8 cellular contexts compared by ENCODE assay signal in the genomic region with DNA sequence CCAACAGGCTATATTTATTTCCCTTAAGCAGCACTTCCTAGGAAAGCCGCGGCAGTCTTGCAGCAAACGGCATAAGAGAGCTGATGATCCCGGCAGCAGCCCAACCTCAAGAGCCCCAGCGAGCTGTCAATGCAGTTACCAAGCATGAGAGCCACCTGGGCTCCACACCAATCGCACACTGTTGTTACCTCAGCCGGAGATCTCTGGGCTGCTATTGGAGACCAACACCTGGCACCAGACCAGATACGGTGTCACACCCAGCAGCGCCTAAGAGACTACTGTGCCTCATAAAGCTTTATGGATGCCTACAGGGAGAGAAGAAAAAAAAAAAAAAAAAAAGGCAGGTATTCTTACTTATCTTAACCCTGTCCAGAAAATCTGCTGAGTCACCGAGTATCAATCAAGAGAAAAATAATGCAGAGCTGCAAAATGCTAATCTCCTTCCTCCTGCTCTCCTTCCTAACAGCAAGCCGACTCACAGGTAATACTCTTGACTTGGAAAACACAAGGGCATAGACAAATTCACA. TPM values are rescaled to one million over a fixed set of nuclear protein-coding genes. Genes with fewer than 3 reads are reported as not detected.
A peak's percentile ranks its signal among the peaks of the same experiment; 100 is the strongest.
DNase-seq lines count a peak whose midpoint lies in the region; ATAC-seq and TF ChIP-seq lines count a peak whose summit lies in the region.

No MANE protein-coding gene starts in this region.

- H3K79me2 ChIP-seq in SU-DHL-6 (ENCODE audit: insufficient read depth, low read length) = no peaks in the 10 kb centered on the region
- H3K79me2 ChIP-seq in osteoblast (ENCODE audit: insufficient read depth, low read length) = peaks cover 12% of the 10 kb centered on the region

- H3K9me2 ChIP-seq in SU-DHL-6 (replicated peaks; ENCODE audit: insufficient read depth, low read length) = no peaks in the 10 kb centered on the region

- H3K4me3 ChIP-seq in GM12865 (ENCODE audit: low read depth, low read length) = no peak overlapping the region
- H3K4me3 ChIP-seq in SU-DHL-6 (ENCODE audit: insufficient read depth, low read length, poor library complexity, severe bottlenecking) = peak overlapping the region; percentile 26
- no peak overlapping the region for H3K4me3 ChIP-seq in osteoblast (ENCODE audit: insufficient read depth, low read length)
- no peak overlapping the region for H3K4me3 ChIP-seq in foreskin fibroblast (ENCODE audit: low read depth in 1 of 2, low read length in 2 of 2)

- peaks cover 24% of the 10 kb centered on the region for H3K4me1 ChIP-seq in osteoblast (ENCODE audit: insufficient read depth, low read length)

- DNase-seq in GM12865 (ENCODE audit: low read depth) (peak; percentile 2), H4 (ENCODE audit: low spot score) (peak; percentile 80), NCI-H1092 treated with DMSO at 0.1 percent for 48 hours (lab: John Stamatoyannopoulos, UW) (peak; percentile 92), fibroblast of peridontal ligament (ENCODE audit: extremely low read depth) (peak; percentile 18), osteoblast (ENCODE audit: insufficient read length, low spot score, missing footprints) (peak; percentile 25), foreskin fibroblast (no peak)

- TF ChIP-seq CTCF in GM12865 (IDR thresholded peaks at IDR 0.05; ENCODE audit: insufficient read depth, low read depth, low read length, missing control alignments) (no peak), SU-DHL-6 (IDR thresholded peaks at IDR 0.05; ENCODE audit: insufficient read depth, low read length, poor library complexity, severe bottlenecking) (no peak), osteoblast (IDR thresholded peaks at IDR 0.05; ENCODE audit: extremely low read depth, low read depth, low read length) (no peak), foreskin fibroblast (IDR thresholded peaks at IDR 0.05; ENCODE audit: low read depth, low read length) (no peak)

- ATAC-seq in GM19328 (IDR thresholded peaks at IDR 0.05; ENCODE audit: unreplicated experiment) = no peak

- H3K9ac ChIP-seq in SU-DHL-6 (ENCODE audit: low read length) = peak overlapping the region; percentile 44

- H3K36me3 ChIP-seq in SU-DHL-6 (ENCODE audit: low read length) (no peaks in the 10 kb centered on the region), osteoblast (ENCODE audit: insufficient read depth, low read length) (no peaks in the 10 kb centered on the region)

- H3K9me3 ChIP-seq in SU-DHL-6 (ENCODE audit: insufficient read depth, low read length) (no peaks in the 10 kb centered on the region), osteoblast (ENCODE audit: low read depth, low read length) (no peaks in the 10 kb centered on the region)

- H3K27ac ChIP-seq in SU-DHL-6 (ENCODE audit: low read depth, low read length) = peak overlapping the region; percentile 85
- H3K27ac ChIP-seq in osteoblast (ENCODE audit: low read depth, low read length) = no peak overlapping the region

- H3K27me3 ChIP-seq in SU-DHL-6 (ENCODE audit: low read length) (no peaks in the 10 kb centered on the region), osteoblast (ENCODE audit: insufficient read depth, low read length) (no peaks in the 10 kb centered on the region)

- peaks cover 33% of the 10 kb centered on the region for H3F3A ChIP-seq in SU-DHL-6 (ENCODE audit: insufficient read depth)

- H2AFZ ChIP-seq in SU-DHL-6 (ENCODE audit: low read depth, low read length, severe bottlenecking) = peak overlapping the region; percentile 62
- peak overlapping the region; percentile 23 for H2AFZ ChIP-seq in osteoblast (ENCODE audit: low read length)

- H4K20me1 ChIP-seq in SU-DHL-6 (ENCODE audit: low read depth, low read length) (no peaks in the 10 kb centered on the region), osteoblast (ENCODE audit: insufficient read depth, low read length) (peaks cover 4% of the 10 kb centered on the region)

- H3K4me2 ChIP-seq in SU-DHL-6 (ENCODE audit: low read depth, low read length, poor library complexity, severe bottlenecking) (peak overlapping the region; percentile 91), osteoblast (ENCODE audit: insufficient read depth, low read length) (no peak overlapping the region)

RNA-seq across cellular contexts. Expression of a gene that starts 11.6 kb away (rescaled TPM):
- 8.3 and 10.6 TPM in 2 replicates for total RNA-seq in H4 (2014; rRNA removed; shearing (Covaris generic))
- 18.0 and 19.2 TPM in 2 replicates for total RNA-seq in osteoblast

RNA-seq across cellular contexts. Expression of a gene that starts 25.5 kb away (rescaled TPM):
- not detected in 2 replicates for total RNA-seq in H4 (2014; rRNA removed; shearing (Covaris generic))
- total RNA-seq in osteoblast = not detected in 2 replicates

RNA-seq across cellular contexts. Expression of a gene that starts 46.8 kb away (rescaled TPM):
- total RNA-seq in H4 (2014; rRNA removed; shearing (Covaris generic)) = not detected in 2 replicates
- not detected in 2 replicates for total RNA-seq in osteoblast

Comparison
In these comparisons a context has a peak if more than half of its experiments do, and no peak if none do; other contexts are left out.
1. DNase-seq: peak in GM12865 (single experiment), H4 (single experiment), NCI-H1092 treated with DMSO at 0.1 percent for 48 hours (single experiment), fibroblast of peridontal ligament (single experiment) and osteoblast (single experiment); none in foreskin fibroblast (0 of 2).